ENCODE assay signal across 8 cellular contexts in the genomic region with DNA sequence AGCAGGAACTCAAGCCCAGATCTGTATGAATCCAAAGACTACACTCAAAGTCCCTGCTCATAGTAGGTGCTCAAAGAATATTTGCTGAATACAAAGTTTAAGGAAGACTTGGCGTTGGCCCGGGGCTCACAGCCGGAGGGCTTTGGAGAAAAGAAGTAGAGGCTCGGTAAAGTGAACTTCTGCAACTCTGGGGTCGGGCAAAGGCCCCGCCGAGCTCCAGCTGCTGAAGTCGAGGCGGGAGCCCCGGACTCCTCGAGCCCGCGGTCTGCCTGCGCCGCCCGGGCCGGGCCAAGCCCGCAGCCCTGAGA. TPM values are rescaled to one million over a fixed set of nuclear protein-coding genes. Genes with fewer than 3 reads are reported as not detected.
A peak's percentile ranks its signal among the peaks of the same experiment; 100 is the strongest.
DNase-seq lines count a peak whose midpoint lies in the region; ATAC-seq lines count a peak whose summit lies in the region.

No MANE protein-coding gene starts in this region.

- H3K9me3 Mint-ChIP-seq in natural killer cell treated with Interleukin-12 subunit alpha and Interleukin-12 subunit beta and Interleukin-15 and Interleukin-18, amount 100 ng/mL, for 72 hours, result no peaks in the 10 kb centered on the region

- peak overlapping the region; percentile 88 to 89 for H3K27ac Mint-ChIP-seq in natural killer cell treated with Interleukin-12 subunit alpha and Interleukin-12 subunit beta and Interleukin-15 and Interleukin-18, amount 100 ng/mL, for 72 hours

- H3K4me3 Mint-ChIP-seq in natural killer cell treated with Interleukin-12 subunit alpha and Interleukin-12 subunit beta and Interleukin-15 and Interleukin-18, amount 100 ng/mL, for 72 hours, result peak overlapping the region; percentile 91

- H3K4me3 ChIP-seq in Jurkat, Clone E6-1 (ENCODE audit: low read length), result peak overlapping the region; percentile 92

- H3K4me1 Mint-ChIP-seq in natural killer cell treated with Interleukin-12 subunit alpha and Interleukin-12 subunit beta and Interleukin-15 and Interleukin-18, amount 100 ng/mL, for 72 hours (ENCODE audit: low read depth in 2 of 2), result peaks cover 30 to 34% of the 10 kb centered on the region in 2 donors

- no peak for DNase-seq in Jurkat, Clone E6-1 (ENCODE audit: low read depth, low spot score)
- DNase-seq in dermis blood vessel endothelial cell, result peak; percentile 34
- DNase-seq in natural killer cell treated with Interleukin-12 subunit alpha and Interleukin-12 subunit beta and Interleukin-15 and Interleukin-18, amount 100 ng/mL, for 72 hours (ENCODE audit: low spot score), result no peak
- DNase-seq in AG08396 (ENCODE audit: low spot score), result no peak
- no peak for DNase-seq in NCI-H187 (lab: John Stamatoyannopoulos, UW)
- no peak for DNase-seq in T-helper 9 cell
- no peak for DNase-seq in activated CD4-positive, CD25-positive, alpha-beta regulatory T cell treated with anti-CD3 and anti-CD28 coated beads, Interleukin-2, amount 50 U/mL, for 72 hours

- H3K27me3 Mint-ChIP-seq in natural killer cell treated with Interleukin-12 subunit alpha and Interleukin-12 subunit beta and Interleukin-15 and Interleukin-18, amount 100 ng/mL, for 72 hours, result no peaks in the 10 kb centered on the region

- peaks cover 9% of the 10 kb centered on the region for H3K36me3 Mint-ChIP-seq in natural killer cell treated with Interleukin-12 subunit alpha and Interleukin-12 subunit beta and Interleukin-15 and Interleukin-18, amount 100 ng/mL, for 72 hours

- ATAC-seq in GM19023 (IDR thresholded peaks at IDR 0.05; ENCODE audit: unreplicated experiment), result peak; percentile 24
- no peak for ATAC-seq in natural killer cell treated with Interleukin-12 subunit alpha and Interleukin-12 subunit beta and Interleukin-15 and Interleukin-18, amount 100 ng/mL, for 72 hours

RNA-seq across cellular contexts. Expression of a gene that starts 0.3 kb away (rescaled TPM):
- 36.6 TPM for polyA plus RNA-seq in Jurkat, Clone E6-1 (2012; ENCODE audit: insufficient read depth, insufficient read length)
- total RNA-seq in dermis blood vessel endothelial cell, result 162 and 166 TPM in 2 replicates
- total RNA-seq in natural killer cell treated with Interleukin-12 subunit alpha and Interleukin-12 subunit beta and Interleukin-15 and Interleukin-18, amount 100 ng/mL, for 72 hours, result 100 to 1,000 TPM; 126 to 311 TPM

RNA-seq across cellular contexts. Expression of a gene that starts 6.7 kb away (rescaled TPM):
- 4,112 TPM for polyA plus RNA-seq in Jurkat, Clone E6-1 (2012; ENCODE audit: insufficient read depth, insufficient read length)
- 2,752 and 4,252 TPM in 2 replicates for total RNA-seq in dermis blood vessel endothelial cell
- total RNA-seq in natural killer cell treated with Interleukin-12 subunit alpha and Interleukin-12 subunit beta and Interleukin-15 and Interleukin-18, amount 100 ng/mL, for 72 hours, result 1,000 to 10,000 TPM; 1,757 to 2,186 TPM
